In the genomic region with DNA sequence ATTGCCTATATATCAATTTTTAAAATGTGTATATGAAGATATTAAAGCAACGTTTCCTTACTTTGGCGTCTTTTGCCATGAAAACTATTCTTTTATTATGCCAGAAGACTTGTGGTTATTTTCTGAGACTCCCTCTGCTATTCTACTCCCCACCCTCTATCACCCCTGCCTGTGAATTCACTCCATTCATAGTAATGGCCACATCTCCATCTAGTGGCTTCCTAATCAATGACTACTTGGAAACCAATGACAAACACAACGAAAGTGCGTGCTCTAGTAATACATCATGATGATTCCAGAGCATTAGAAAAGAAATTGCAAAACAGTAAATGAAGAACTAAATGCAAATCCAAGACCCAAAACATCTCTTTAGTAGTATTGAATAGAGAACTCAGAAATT, we compare ENCODE assay signal across 8 cellular contexts.
A peak's percentile ranks its signal among the peaks of the same experiment; 100 is the strongest.
DNase-seq lines count a peak whose midpoint lies in the region; ATAC-seq, FAIRE-seq and TF ChIP-seq lines count a peak whose summit lies in the region.

No MANE protein-coding gene starts in this region.

- in situ Hi-C loops in astrocyte of the cerebellum (cut with HindIII; ENCODE audit: low sequenced_read_pairs): no loop called here

- no peak overlapping the region for H2AFZ ChIP-seq in DND-41 (ENCODE audit: low read depth, low read length)

- H3K79me2 ChIP-seq in DND-41 (ENCODE audit: insufficient read depth, low read length): no peaks in the 10 kb centered on the region

- no peaks in the 10 kb centered on the region for H3K4me1 ChIP-seq in DND-41 (ENCODE audit: insufficient read depth, low read length)

- ATAC-seq in DND-41 (ENCODE audit: insufficient read depth, low read depth): peak; percentile 70; the same call in 2 of the 3 replicates
- ATAC-seq in GM21825 (IDR thresholded peaks at IDR 0.05; ENCODE audit: unreplicated experiment): no peak

- TF ChIP-seq POLR2A in H54 (IDR thresholded peaks at IDR 0.05; ENCODE audit: low read depth, low read length): no peak

- TF ChIP-seq CTCF in DND-41 (IDR thresholded peaks at IDR 0.05; ENCODE audit: borderline replicate concordance, extremely low read depth, low read length, poor library complexity, severe bottlenecking) (peak; percentile 62), astrocyte of the cerebellum (IDR thresholded peaks at IDR 0.05; ENCODE audit: low read depth, low read length, missing control alignments) (peak; percentile 62)

- H4K20me1 ChIP-seq in DND-41 (ENCODE audit: insufficient read depth, low read length): no peaks in the 10 kb centered on the region

- H3K4me3 ChIP-seq in DND-41 (ENCODE audit: low read depth in 1 of 2, low read length in 2 of 2): no peak overlapping the region
- H3K4me3 ChIP-seq in astrocyte of the cerebellum (ENCODE audit: low read depth, low read length): no peak overlapping the region

- no peak overlapping the region for H3K27ac ChIP-seq in DND-41 (ENCODE audit: low read length)

- DNase-seq in DND-41 (peak; percentile 4), H54 (ENCODE audit: insufficient read length, low spot score) (peak; percentile 5), NCI-H1417 (lab: John Stamatoyannopoulos, UW) (peak; percentile 16 to 73 (median 23)), astrocyte of the cerebellum (ENCODE audit: low read depth) (peak; percentile 31), NCI-H2196 treated with DMSO at 0.1 percent for 48 hours (lab: John Stamatoyannopoulos, UW; ENCODE audit: unreplicated experiment) (no peak)
- DNase-seq in central memory CD4-positive, alpha-beta T cell: no peak

- no peaks in the 10 kb centered on the region for H3K27me3 ChIP-seq in DND-41 (ENCODE audit: insufficient read depth, low read length, poor library complexity)

- no peak overlapping the region for H3K4me2 ChIP-seq in DND-41 (ENCODE audit: insufficient read depth, low read length)

- no peaks in the 10 kb centered on the region for H3K9me3 ChIP-seq in DND-41 (ENCODE audit: insufficient read depth, low read length, severe bottlenecking)

- no peaks in the 10 kb centered on the region for H3K36me3 ChIP-seq in DND-41 (ENCODE audit: insufficient read depth, low read length)

- peak; percentile 69 for FAIRE-seq in H54 (lab: Jason Lieb, UNC)
- FAIRE-seq in islet of Langerhans (lab: Jason Lieb, UNC): peak; percentile 71

- H3K9ac ChIP-seq in DND-41 (ENCODE audit: low read depth, low read length): no peak overlapping the region

Comparison
In these comparisons a context has a peak if more than half of its experiments do, and no peak if none do; other contexts are left out.
1. DNase-seq: peak in DND-41 (single experiment), H54 (single experiment), NCI-H1417 (3 of 3) and astrocyte of the cerebellum (single experiment); none in central memory CD4-positive, alpha-beta T cell (single experiment) and NCI-H2196 treated with DMSO at 0.1 percent for 48 hours (single experiment).